15 cellular contexts compared by ENCODE assay signal in genomic region chrX:50648151-50648550, GRCh38.
"Had no signal": no experiment of that assay in that cellular context is flagged by ENCODE, and none has a peak within 500 bp of the region (broad histone marks: within the 10 kb centered on the region; RNA-seq: fewer than 3 reads in every experiment).

No MANE protein-coding gene starts in this region.

- H3K4me3 ChIP-seq: esophagus muscularis mucosa, lung had no signal

- H3K4me3 Mint-ChIP-seq: activated CD4-positive, alpha-beta T cell treated with anti-CD3 and anti-CD28 coated beads for 36 hours; activated naive CD8-positive, alpha-beta T cell; activated T-helper 1 cell treated with anti-CD3 and anti-CD28 coated beads, Interleukin-12 subunit alpha, Interleukin-12 subunit beta, Interleukin-2, Interleukin-4 antibody, amounts not matched to agents 30 ng/mL and 10 ng/mL and 1 ng/mL, durations not matched to agents 14 hours and 24 hours and 36 hours; endodermal cell; mesothelial cell of epicardium; natural killer cell treated with Interleukin-12 subunit alpha and Interleukin-12 subunit beta and Interleukin-15 and Interleukin-18, amount 100 ng/mL, for 72 hours; stimulated activated naive B cell treated with anti-CD40 and anti-IgM and Interleukin-4, amounts not matched to agents 10 μg/mL and 1 μg/mL and 100 μg/mL, for 72 hours had no signal

- H3K36me3 ChIP-seq: esophagus muscularis mucosa had no signal

- H3K9me3 ChIP-seq: esophagus muscularis mucosa had no signal

- H3K27me3 ChIP-seq: esophagus muscularis mucosa had no signal

- H3K27me3 Mint-ChIP-seq: activated CD4-positive, alpha-beta T cell treated with anti-CD3 and anti-CD28 coated beads for 36 hours; activated naive CD8-positive, alpha-beta T cell had no signal

- DNase-seq: activated CD4-positive, alpha-beta T cell treated with anti-CD3 and anti-CD28 coated beads for 36 hours; activated CD4-positive, alpha-beta T cell treated with anti-CD3 and anti-CD28 coated beads, Interleukin-2, amount 50 U/mL, for 48 hours; activated T-cell treated with anti-CD3 and anti-CD28 coated beads for 4 hours; caudate nucleus; endodermal cell; left cardiac atrium; retina; stimulated activated naive B cell treated with anti-CD40 and anti-IgM and Interleukin-4, amounts not matched to agents 10 μg/mL and 1 μg/mL and 100 μg/mL, for 72 hours; T-helper 2 cell had no signal

- H3K27ac ChIP-seq: esophagus muscularis mucosa had no signal

- H3K36me3 Mint-ChIP-seq: activated naive CD8-positive, alpha-beta T cell; mesothelial cell of epicardium; natural killer cell treated with Interleukin-12 subunit alpha and Interleukin-12 subunit beta and Interleukin-15 and Interleukin-18, amount 100 ng/mL, for 72 hours; stimulated activated naive B cell treated with anti-CD40 and anti-IgM and Interleukin-4, amounts not matched to agents 10 μg/mL and 1 μg/mL and 100 μg/mL, for 72 hours had no signal

- H3K9me3 Mint-ChIP-seq: activated T-helper 1 cell treated with anti-CD3 and anti-CD28 coated beads, Interleukin-12 subunit alpha, Interleukin-12 subunit beta, Interleukin-2, Interleukin-4 antibody, amounts not matched to agents 30 ng/mL and 10 ng/mL and 1 ng/mL, durations not matched to agents 14 hours and 24 hours and 36 hours; natural killer cell treated with Interleukin-12 subunit alpha and Interleukin-12 subunit beta and Interleukin-15 and Interleukin-18, amount 100 ng/mL, for 72 hours had no signal

- H3K27ac Mint-ChIP-seq: activated CD4-positive, alpha-beta T cell treated with anti-CD3 and anti-CD28 coated beads for 36 hours; activated naive CD8-positive, alpha-beta T cell; activated T-helper 1 cell treated with anti-CD3 and anti-CD28 coated beads, Interleukin-12 subunit alpha, Interleukin-12 subunit beta, Interleukin-2, Interleukin-4 antibody, amounts not matched to agents 30 ng/mL and 10 ng/mL and 1 ng/mL, durations not matched to agents 14 hours and 24 hours and 36 hours; endodermal cell; mesothelial cell of epicardium; natural killer cell treated with Interleukin-12 subunit alpha and Interleukin-12 subunit beta and Interleukin-15 and Interleukin-18, amount 100 ng/mL, for 72 hours; stimulated activated naive B cell treated with anti-CD40 and anti-IgM and Interleukin-4, amounts not matched to agents 10 μg/mL and 1 μg/mL and 100 μg/mL, for 72 hours had no signal

- H3K4me1 Mint-ChIP-seq: activated CD4-positive, alpha-beta T cell treated with anti-CD3 and anti-CD28 coated beads for 36 hours; mesothelial cell of epicardium; stimulated activated naive B cell treated with anti-CD40 and anti-IgM and Interleukin-4, amounts not matched to agents 10 μg/mL and 1 μg/mL and 100 μg/mL, for 72 hours had no signal

- ATAC-seq: activated CD4-positive, alpha-beta T cell treated with anti-CD3 and anti-CD28 coated beads for 36 hours; left cardiac atrium; natural killer cell treated with Interleukin-12 subunit alpha and Interleukin-12 subunit beta and Interleukin-15 and Interleukin-18, amount 100 ng/mL, for 72 hours; stimulated activated naive B cell treated with anti-CD40 and anti-IgM and Interleukin-4, amounts not matched to agents 10 μg/mL and 1 μg/mL and 100 μg/mL, for 72 hours had no signal
